In genomic region chr5:88263349-88263748, GRCh38 we compare ENCODE assay signal across 9 cellular contexts.
"Had no signal": no experiment of that assay in that cellular context is flagged by ENCODE, and none has a peak within 500 bp of the region (broad histone marks: within the 10 kb centered on the region; RNA-seq: fewer than 3 reads in every experiment).

No MANE protein-coding gene starts in this region.

- H3K27ac ChIP-seq: GM23248, HL-60 had no signal

- FAIRE-seq: HepG2 had no signal

- H2AFZ ChIP-seq: GM23248 had no signal

- DNase-seq: GM23248, GOT3, H7, HFFc6 had no signal

- H3K27ac Mint-ChIP-seq: HFFc6, IgD-negative memory B cell had no signal

- ATAC-seq: HCT116, HepG2 had no signal

- H3K27me3 Mint-ChIP-seq: IgD-negative memory B cell had no signal

- H3K9ac ChIP-seq: GM23248 had no signal

- H3K4me3 Mint-ChIP-seq: HFFc6 had no signal

- H3K4me3 ChIP-seq: GM23248, HAP-1 had no signal
